Comparison of ENCODE assay signal across 25 cellular contexts in the genomic region with DNA sequence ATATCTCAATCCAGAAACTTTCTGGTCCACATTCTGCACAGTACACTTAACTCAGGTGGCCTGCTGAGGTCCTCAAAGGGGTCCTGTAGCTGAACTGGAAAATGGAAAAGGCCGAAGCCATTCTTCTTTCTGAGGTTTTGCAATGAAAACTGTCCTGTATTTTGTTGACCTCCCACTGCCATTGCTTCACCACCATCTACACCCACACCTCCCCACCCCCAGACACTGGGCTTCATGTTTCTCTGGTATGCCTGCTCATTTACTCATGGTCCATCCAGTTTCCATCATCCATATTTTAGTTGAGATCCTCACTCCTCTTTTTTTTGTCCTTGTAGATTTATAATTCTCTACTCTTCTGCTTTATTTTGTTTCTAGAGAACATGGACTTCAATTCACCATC.
"Had no signal": no experiment of that assay in that cellular context is flagged by ENCODE, and none has a peak within 500 bp of the region (broad histone marks: within the 10 kb centered on the region; RNA-seq: fewer than 3 reads in every experiment).

No MANE protein-coding gene starts in this region.

- H3K9me3 ChIP-seq: colonic mucosa, gastroesophageal sphincter, heart left ventricle, left lung, lower lobe of right lung had no signal

- DNase-seq: colonic mucosa; cortex of kidney; effector CD8-positive, alpha-beta T cell; effector memory CD8-positive, alpha-beta T cell; endodermal cell; erythroblast; foreskin keratinocyte; heart left ventricle; hypothalamus; immature natural killer cell; islet precursor cell; left cardiac atrium; left lung; left ventricle myocardium superior; lower lobe of right lung; mesenchymal stem cell; midbrain; naive thymus-derived CD4-positive, alpha-beta T cell had no signal

- H3K4me3 ChIP-seq: colonic mucosa, gastroesophageal sphincter, heart left ventricle, hepatocyte, left lung, lower lobe of right lung had no signal

- ATAC-seq: effector memory CD8-positive, alpha-beta T cell; esophagus mucosa; foreskin keratinocyte; gastroesophageal sphincter; heart left ventricle; left cardiac atrium; left lung; left ventricle myocardium superior; naive thymus-derived CD4-positive, alpha-beta T cell had no signal

- H3K4me3 Mint-ChIP-seq: dendritic cell treated with granulocyte-macrophage colony-stimulating factor and Interleukin-4, amounts not matched to agents 40 ng/mL and 50 ng/mL, for 4 days; effector memory CD8-positive, alpha-beta T cell; endodermal cell; immature natural killer cell; naive thymus-derived CD4-positive, alpha-beta T cell had no signal

- H3K9me3 Mint-ChIP-seq: dendritic cell treated with granulocyte-macrophage colony-stimulating factor and Interleukin-4, amounts not matched to agents 40 ng/mL and 50 ng/mL, for 4 days; endodermal cell had no signal

- H3K4me1 ChIP-seq: colonic mucosa, foreskin keratinocyte, gastroesophageal sphincter had no signal

- H3K36me3 Mint-ChIP-seq: immature natural killer cell had no signal

- H3K27ac Mint-ChIP-seq: dendritic cell treated with granulocyte-macrophage colony-stimulating factor and Interleukin-4, amounts not matched to agents 40 ng/mL and 50 ng/mL, for 4 days; effector memory CD8-positive, alpha-beta T cell; endodermal cell; immature natural killer cell; naive thymus-derived CD4-positive, alpha-beta T cell had no signal

- H3K36me3 ChIP-seq: colonic mucosa, gastroesophageal sphincter, heart left ventricle, left lung, lower lobe of right lung had no signal

- H3K27ac ChIP-seq: colonic mucosa, epithelial cell of prostate, foreskin keratinocyte, gastroesophageal sphincter, heart left ventricle, hepatocyte, left lung, lower lobe of right lung had no signal

- H3K4me1 Mint-ChIP-seq: immature natural killer cell had no signal

- FAIRE-seq: endometrium, frontal cortex had no signal

- H3K27me3 ChIP-seq: colonic mucosa, foreskin keratinocyte, gastroesophageal sphincter, hepatocyte, left lung had no signal
